In genomic region chr2:60641866-60642788, GRCh38 we compare ENCODE assay signal across 8 cellular contexts.
DNase-seq lines count a peak whose midpoint lies in the region; ATAC-seq and TF ChIP-seq lines count a peak whose summit lies in the region.

No MANE protein-coding gene starts in this region.

- H3K4me3 ChIP-seq in astrocyte of the cerebellum (ENCODE audit: low read depth, low read length): no peak overlapping the region

- intact Hi-C loops in posterior cingulate gyrus (cut with DNase I): no loop called here

- TF ChIP-seq CTCF in astrocyte of the cerebellum (IDR thresholded peaks at IDR 0.05; ENCODE audit: low read depth, low read length, missing control alignments): peak; percentile 70

- DNase-seq in activated T-cell treated with anti-CD3 and anti-CD28 coated beads for 4 hours (peak; percentile 17), NCI-H748 treated with DMSO at 0.1 percent for 48 hours (lab: John Stamatoyannopoulos, UW) (peak; percentile 26), astrocyte of the cerebellum (ENCODE audit: low read depth) (peak; percentile 24), iPS-NIHi7 (ENCODE audit: extremely low spot score) (peak; percentile 48), posterior cingulate gyrus (no peak)
- DNase-seq in activated T-cell treated with anti-CD3 and anti-CD28 coated beads, Interleukin-2, amount 50 U/mL, for 1 hour: no peak
- DNase-seq in stimulated activated CD8-positive, alpha-beta memory T cell treated with anti-CD3 and anti-CD28 coated beads, Interleukin-15, amount 100 ng/mL, for 1 hour (ENCODE audit: low read depth): peak; percentile 10

- in situ Hi-C loops in astrocyte of the cerebellum (cut with HindIII; ENCODE audit: low sequenced_read_pairs): no loop called here

- peak; percentile 63 for ATAC-seq in HG02884 (IDR thresholded peaks at IDR 0.05; ENCODE audit: unreplicated experiment)

Comparison
In these comparisons a context has a peak if more than half of its experiments do, and no peak if none do; other contexts are left out.
1. DNase-seq: peak in activated T-cell treated with anti-CD3 and anti-CD28 coated beads for 4 hours (single experiment), NCI-H748 treated with DMSO at 0.1 percent for 48 hours (single experiment), astrocyte of the cerebellum (single experiment), iPS-NIHi7 (single experiment) and stimulated activated CD8-positive, alpha-beta memory T cell treated with anti-CD3 and anti-CD28 coated beads, Interleukin-15, amount 100 ng/mL, for 1 hour (single experiment); none in activated T-cell treated with anti-CD3 and anti-CD28 coated beads, Interleukin-2, amount 50 U/mL, for 1 hour (single experiment) and posterior cingulate gyrus (0 of 10).